ENCODE assay signal across 19 cellular contexts in genomic region chr15:90090226-90090848, GRCh38.
"Had no signal": no experiment of that assay in that cellular context is flagged by ENCODE, and none has a peak within 500 bp of the region (broad histone marks: within the 10 kb centered on the region; RNA-seq: fewer than 3 reads in every experiment).

No MANE protein-coding gene starts in this region.

- H3K36me3 ChIP-seq: uterus had no signal

- ATAC-seq: effector memory CD8-positive, alpha-beta T cell; left colon; stimulated activated naive CD8-positive, alpha-beta T cell treated with anti-CD3 and anti-CD28 coated beads, Interleukin-15, Interleukin-2, amounts not matched to agents 100 U/mL and 50 U/mL, for 24 hours; WTC11 had no signal

- H3K9me3 Mint-ChIP-seq: activated naive CD8-positive, alpha-beta T cell treated with anti-CD3 and anti-CD28 coated beads for 36 hours; effector memory CD8-positive, alpha-beta T cell; nephron; T-helper 1 cell treated with Interleukin-12 subunit alpha and Interleukin-12 subunit beta and Interleukin-4 antibody, amounts not matched to agents 30 μg/mL and 1 μg/mL, for 36 hours had no signal

- H3K4me3 Mint-ChIP-seq: activated naive CD8-positive, alpha-beta T cell treated with anti-CD3 and anti-CD28 coated beads for 36 hours; effector memory CD8-positive, alpha-beta T cell; nephron; T-helper 1 cell treated with Interleukin-12 subunit alpha and Interleukin-12 subunit beta and Interleukin-4 antibody, amounts not matched to agents 30 μg/mL and 1 μg/mL, for 36 hours; WTC11 had no signal

- H3K27me3 Mint-ChIP-seq: activated naive CD8-positive, alpha-beta T cell treated with anti-CD3 and anti-CD28 coated beads for 36 hours; effector memory CD8-positive, alpha-beta T cell had no signal

- DNase-seq: activated CD4-positive, alpha-beta T cell treated with anti-CD3 and anti-CD28 coated beads for 48 hours; activated CD8-positive, alpha-beta memory T cell treated with anti-CD3 and anti-CD28 coated beads for 24 hours; activated naive CD8-positive, alpha-beta T cell treated with anti-CD3 and anti-CD28 coated beads for 36 hours; amniotic stem cell; dermis blood vessel endothelial cell; effector memory CD8-positive, alpha-beta T cell; left colon; midbrain; occipital lobe; SJCRH30; stimulated activated naive CD8-positive, alpha-beta T cell treated with anti-CD3 and anti-CD28 coated beads, Interleukin-15, Interleukin-2, amounts not matched to agents 100 U/mL and 50 U/mL, for 24 hours; substantia nigra; transverse colon; uterus had no signal

- H3K4me1 ChIP-seq: SJCRH30, uterus had no signal

- H3K9me3 ChIP-seq: SJCRH30, transverse colon, uterus had no signal

- H3K27ac Mint-ChIP-seq: activated naive CD8-positive, alpha-beta T cell treated with anti-CD3 and anti-CD28 coated beads for 36 hours; nephron; T-helper 1 cell treated with Interleukin-12 subunit alpha and Interleukin-12 subunit beta and Interleukin-4 antibody, amounts not matched to agents 30 μg/mL and 1 μg/mL, for 36 hours; WTC11 had no signal

- H3K27me3 ChIP-seq: cardiac muscle cell, hepatocyte, SJCRH30, transverse colon, uterus had no signal

- H3K4me3 ChIP-seq: cardiac muscle cell, hepatocyte, SJCRH30, transverse colon, uterus had no signal

- H3K27ac ChIP-seq: cardiac muscle cell, hepatocyte, SJCRH30, transverse colon, uterus had no signal
